8 cellular contexts compared by ENCODE assay signal in the genomic region with DNA sequence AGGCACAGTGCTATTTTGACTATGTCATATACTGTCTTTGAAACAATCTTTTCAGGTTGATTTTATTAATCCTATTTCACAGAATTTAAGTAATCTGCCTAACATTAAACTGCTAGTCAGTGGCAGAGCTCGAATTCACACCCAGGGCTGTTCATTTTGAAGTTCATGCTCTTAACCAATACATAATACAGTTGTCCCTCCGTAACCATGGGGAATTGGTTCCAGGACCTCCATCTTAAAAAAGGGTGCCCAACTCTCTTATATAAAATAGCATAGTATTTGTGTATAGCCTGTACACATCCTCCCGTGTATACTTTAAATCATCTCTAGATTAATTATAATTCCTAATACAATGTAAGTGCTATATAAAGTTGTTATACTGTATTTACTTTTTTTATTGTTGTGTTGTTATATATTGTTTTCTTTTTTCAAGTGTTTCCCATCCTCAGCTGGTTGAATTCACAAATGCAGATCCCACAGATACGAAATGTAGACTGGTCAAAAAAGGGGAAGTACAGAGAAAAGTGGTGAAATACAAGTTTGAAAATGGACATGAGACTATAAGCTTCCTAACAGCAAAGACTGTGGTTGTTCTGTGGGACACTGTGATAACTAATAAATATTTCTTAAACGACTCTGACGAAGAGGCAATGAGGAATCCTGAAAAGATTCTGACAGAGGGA. TPM values are rescaled to one million over a fixed set of nuclear protein-coding genes. Genes with fewer than 3 reads are reported as not detected.
DNase-seq lines count a peak whose midpoint lies in the region; ATAC-seq lines count a peak whose summit lies in the region.

No MANE protein-coding gene starts in this region.

- peak overlapping the region; percentile 86 for H3K27ac ChIP-seq in epithelial cell of prostate

- H3K9me3 ChIP-seq in MG63: no peaks in the 10 kb centered on the region

- H3K27me3 ChIP-seq in MG63: no peaks in the 10 kb centered on the region

- H3K4me3 ChIP-seq in MG63: no peak overlapping the region

- no peaks in the 10 kb centered on the region for H3K36me3 ChIP-seq in MG63

- DNase-seq in GF-D8 (lab: John Stamatoyannopoulos, UW) (peak; percentile 83), epithelial cell of prostate (ENCODE audit: low read depth, low spot score) (no peak), EL (no peak), NCI-H2227 (lab: John Stamatoyannopoulos, UW; ENCODE audit: unreplicated experiment) (no peak), MG63 (no peak)

- ATAC-seq in GM21381 (IDR thresholded peaks at IDR 0.05; ENCODE audit: unreplicated experiment): peak; percentile 54
- ATAC-seq in HG03571 (IDR thresholded peaks at IDR 0.05; ENCODE audit: unreplicated experiment): peak; percentile 51
- no peak for ATAC-seq in HG03521 (IDR thresholded peaks at IDR 0.05; ENCODE audit: unreplicated experiment)

RNA-seq across cellular contexts. Expression of gene RFX3, which starts 18.3 kb away (rescaled TPM):
- total RNA-seq in MG63 (2014; rRNA removed; shearing (Covaris generic); ENCODE audit: low replicate concordance): 0.72 and 1.2 TPM in 2 replicates
